ENCODE assay signal across 8 cellular contexts in the genomic region with DNA sequence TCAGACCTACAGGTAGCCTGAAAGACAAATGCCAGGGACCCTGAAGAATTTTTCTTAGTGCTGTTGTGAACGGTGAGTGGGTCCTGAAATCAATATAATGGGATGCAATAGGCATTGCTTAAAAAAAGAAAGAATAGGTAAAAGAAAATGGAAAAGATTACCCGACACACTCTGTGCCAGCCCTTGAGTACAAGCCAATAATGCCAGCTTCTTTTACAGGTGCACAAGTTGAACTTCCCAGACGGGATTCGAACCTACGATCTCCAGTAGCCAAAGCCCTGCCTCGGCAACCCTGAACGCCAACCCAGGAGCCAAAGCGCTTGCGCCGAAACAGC. TPM values are rescaled to one million over a fixed set of nuclear protein-coding genes. Genes with fewer than 3 reads are reported as not detected.
DNase-seq lines count a peak whose midpoint lies in the region; ATAC-seq and TF ChIP-seq lines count a peak whose summit lies in the region.

No MANE protein-coding gene starts in this region.

- POLR2A ChIA-PET in activated CD4-positive, alpha-beta T cell treated with anti-CD3 and anti-CD28 coated beads for 36 hours (lab: Charles Lee), result interaction anchor here (0.9 to 2.0 kb wide), 7 partner anchors 11 to 197 kb away, joined by 3 to 8 read pairs (median 3); partner anchors contain the start of genes HDAC6, SUV39H1, TBC1D25 and WAS
- POLR2A ChIA-PET in activated CD4-positive, alpha-beta memory T cell treated with anti-CD3 and anti-CD28 coated beads for 36 hours (lab: Charles Lee), result interaction anchor here (0.7 to 2.3 kb wide), 10 partner anchors 14 to 166 kb away, joined by 3 to 13 read pairs (median 4); partner anchors contain the start of genes HDAC6, PQBP1, TIMM17B and WAS

- peak overlapping the region; percentile 13 for H3K4me3 ChIP-seq in hepatocyte

- TF ChIP-seq CTCF in hepatocyte (IDR thresholded peaks at IDR 0.05; ENCODE audit: poor library complexity), result no peak

- H3K9me2 ChIP-seq in hepatocyte (replicated peaks; ENCODE audit: insufficient read depth), result no peaks in the 10 kb centered on the region

- H3K27me3 Mint-ChIP-seq in activated CD4-positive, alpha-beta T cell treated with anti-CD3 and anti-CD28 coated beads for 36 hours, result no peaks in the 10 kb centered on the region
- H3K27me3 Mint-ChIP-seq in activated CD4-positive, alpha-beta memory T cell treated with anti-CD3 and anti-CD28 coated beads for 36 hours, result no peaks in the 10 kb centered on the region
- H3K27me3 Mint-ChIP-seq in stimulated activated naive B cell treated with anti-CD40 and anti-IgM and Interleukin-4, amounts not matched to agents 10 μg/mL and 1 μg/mL and 100 μg/mL, for 72 hours, result no peaks in the 10 kb centered on the region

- peaks cover 20% of the 10 kb centered on the region for H3K4me1 Mint-ChIP-seq in activated CD4-positive, alpha-beta T cell treated with anti-CD3 and anti-CD28 coated beads for 36 hours
- H3K4me1 Mint-ChIP-seq in activated CD4-positive, alpha-beta memory T cell treated with anti-CD3 and anti-CD28 coated beads for 36 hours (ENCODE audit: low read depth), result peaks cover 19% of the 10 kb centered on the region
- peaks cover 7 to 14% of the 10 kb centered on the region in 2 donors for H3K4me1 Mint-ChIP-seq in stimulated activated naive B cell treated with anti-CD40 and anti-IgM and Interleukin-4, amounts not matched to agents 10 μg/mL and 1 μg/mL and 100 μg/mL, for 72 hours

- DNase-seq in activated CD4-positive, alpha-beta T cell treated with anti-CD3 and anti-CD28 coated beads for 36 hours, result no peak
- DNase-seq in activated CD4-positive, alpha-beta T cell treated with anti-CD3 and anti-CD28 coated beads for 1 hour, result no peak
- no peak for DNase-seq in activated CD4-positive, alpha-beta memory T cell treated with anti-CD3 and anti-CD28 coated beads for 36 hours
- DNase-seq in hepatocyte (ENCODE audit: low spot score) (no peak), RPMI8226 (no peak), mesenteric fat pad (ENCODE audit: low spot score) (no peak)
- no peak for DNase-seq in stimulated activated naive B cell treated with anti-CD40 and anti-IgM and Interleukin-4, amounts not matched to agents 10 μg/mL and 1 μg/mL and 100 μg/mL, for 72 hours

- peak overlapping the region; percentile 97 for H3K4me3 Mint-ChIP-seq in activated CD4-positive, alpha-beta T cell treated with anti-CD3 and anti-CD28 coated beads for 36 hours
- peak overlapping the region; percentile 95 for H3K4me3 Mint-ChIP-seq in activated CD4-positive, alpha-beta memory T cell treated with anti-CD3 and anti-CD28 coated beads for 36 hours
- H3K4me3 Mint-ChIP-seq in stimulated activated naive B cell treated with anti-CD40 and anti-IgM and Interleukin-4, amounts not matched to agents 10 μg/mL and 1 μg/mL and 100 μg/mL, for 72 hours, result peak overlapping the region; percentile 89 to 91

- H3K79me2 ChIP-seq in hepatocyte, result no peaks in the 10 kb centered on the region

- H3K27ac Mint-ChIP-seq in activated CD4-positive, alpha-beta T cell treated with anti-CD3 and anti-CD28 coated beads for 36 hours, result peak overlapping the region; percentile 98
- peak overlapping the region; percentile 97 for H3K27ac Mint-ChIP-seq in activated CD4-positive, alpha-beta memory T cell treated with anti-CD3 and anti-CD28 coated beads for 36 hours
- peak overlapping the region; percentile 94 for H3K27ac Mint-ChIP-seq in stimulated activated naive B cell treated with anti-CD40 and anti-IgM and Interleukin-4, amounts not matched to agents 10 μg/mL and 1 μg/mL and 100 μg/mL, for 72 hours

- peak overlapping the region; percentile 29 for H3K27ac ChIP-seq in hepatocyte

- intact Hi-C loops in activated CD4-positive, alpha-beta T cell treated with anti-CD3 and anti-CD28 coated beads for 36 hours (cut with DNase I, micrococcal nuclease), result loop anchor here (1.0 to 5.0 kb wide), 14 partner anchors 14 to 530 kb away; partner anchors contain the start of genes SUV39H1 (in 2 of the 2), GRIPAP1 (in 1 of the 2), PPP1R3F (in 1 of the 2) and PQBP1 (in 1 of the 2)
- intact Hi-C loops in activated CD4-positive, alpha-beta memory T cell treated with anti-CD3 and anti-CD28 coated beads for 36 hours (cut with micrococcal nuclease), result loop anchor here (1.0 to 5.0 kb wide), 6 partner anchors 14 to 140 kb away; partner anchors contain the start of genes HDAC6, SUV39H1 and WDR13

- H3K4me2 ChIP-seq in hepatocyte, result peak overlapping the region; percentile 71

- H3K36me3 Mint-ChIP-seq in activated CD4-positive, alpha-beta T cell treated with anti-CD3 and anti-CD28 coated beads for 36 hours (ENCODE audit: low read depth), result no peaks in the 10 kb centered on the region
- H3K36me3 Mint-ChIP-seq in activated CD4-positive, alpha-beta memory T cell treated with anti-CD3 and anti-CD28 coated beads for 36 hours, result no peaks in the 10 kb centered on the region
- H3K36me3 Mint-ChIP-seq in stimulated activated naive B cell treated with anti-CD40 and anti-IgM and Interleukin-4, amounts not matched to agents 10 μg/mL and 1 μg/mL and 100 μg/mL, for 72 hours, result no peaks in the 10 kb centered on the region

- H3K9me3 ChIP-seq in hepatocyte (ENCODE audit: low read depth), result no peaks in the 10 kb centered on the region

- H3K9me3 Mint-ChIP-seq in activated CD4-positive, alpha-beta T cell treated with anti-CD3 and anti-CD28 coated beads for 36 hours (ENCODE audit: low read depth), result no peaks in the 10 kb centered on the region
- no peaks in the 10 kb centered on the region for H3K9me3 Mint-ChIP-seq in activated CD4-positive, alpha-beta memory T cell treated with anti-CD3 and anti-CD28 coated beads for 36 hours
- no peaks in the 10 kb centered on the region for H3K9me3 Mint-ChIP-seq in stimulated activated naive B cell treated with anti-CD40 and anti-IgM and Interleukin-4, amounts not matched to agents 10 μg/mL and 1 μg/mL and 100 μg/mL, for 72 hours

- 50% methylated on average over 10 of the region's 10 CpGs for WGBS in hepatocyte (ENCODE audit: low lambda C conversion rate, missing lambda C conversion rate)

- no peaks in the 10 kb centered on the region for H3K36me3 ChIP-seq in hepatocyte (replicated peaks; ENCODE audit: insufficient read depth, low read depth)

- no peaks in the 10 kb centered on the region for H3K27me3 ChIP-seq in hepatocyte

- ATAC-seq in activated CD4-positive, alpha-beta T cell treated with anti-CD3 and anti-CD28 coated beads for 36 hours, result no peak
- no peak for ATAC-seq in stimulated activated naive B cell treated with anti-CD40 and anti-IgM and Interleukin-4, amounts not matched to agents 10 μg/mL and 1 μg/mL and 100 μg/mL, for 72 hours (replicated peaks)
- ATAC-seq in GM21723 (IDR thresholded peaks at IDR 0.05; ENCODE audit: unreplicated experiment), result no peak

- H2AFZ ChIP-seq in hepatocyte, result peak overlapping the region; percentile 28

- no peaks in the 10 kb centered on the region for H3K4me1 ChIP-seq in hepatocyte (ENCODE audit: insufficient read depth)

- no peaks in the 10 kb centered on the region for H4K20me1 ChIP-seq in hepatocyte (ENCODE audit: insufficient read depth, poor library complexity, severe bottlenecking)

- CTCF ChIA-PET in activated CD4-positive, alpha-beta T cell treated with anti-CD3 and anti-CD28 coated beads for 36 hours (lab: Charles Lee), result interaction anchor here (0.7 kb wide), 1 partner anchor 137 kb away, joined by 3 read pairs; no protein-coding TSS in a partner anchor
- CTCF ChIA-PET in activated CD4-positive, alpha-beta memory T cell treated with anti-CD3 and anti-CD28 coated beads for 36 hours (lab: Charles Lee), result interaction anchor here (1.0 to 1.6 kb wide), 2 partner anchors 16 to 23 kb away, joined by 4 to 5 read pairs; no protein-coding TSS in a partner anchor

RNA-seq across cellular contexts. Expression of gene GLOD5, which starts 24.7 kb away (rescaled TPM):
- not detected for total RNA-seq in activated CD4-positive, alpha-beta T cell treated with anti-CD3 and anti-CD28 coated beads for 36 hours
- not detected for total RNA-seq in activated CD4-positive, alpha-beta memory T cell treated with anti-CD3 and anti-CD28 coated beads for 36 hours
- total RNA-seq in hepatocyte, result 2.4 TPM in 1 of 2 replicates, not detected in the other
- not detected in 2 replicates for polyA plus RNA-seq in hepatocyte
- total RNA-seq in mesenteric fat pad, result not detected

RNA-seq across cellular contexts. Expression of gene SUV39H1, which starts 40.3 kb away (rescaled TPM):
- total RNA-seq in activated CD4-positive, alpha-beta T cell treated with anti-CD3 and anti-CD28 coated beads for 36 hours, result 10 to 100 TPM; 30.8 to 31.7 TPM
- 10 to 100 TPM; 32.3 to 35.6 TPM for total RNA-seq in activated CD4-positive, alpha-beta memory T cell treated with anti-CD3 and anti-CD28 coated beads for 36 hours
- 2.9 and 3.1 TPM in 2 replicates for total RNA-seq in hepatocyte
- polyA plus RNA-seq in hepatocyte, result 5.3 and 9.1 TPM in 2 replicates
- 5.1 TPM for total RNA-seq in mesenteric fat pad

RNA-seq across cellular contexts. Expression of gene GATA1, which starts 49.5 kb away (rescaled TPM):
- not detected for total RNA-seq in activated CD4-positive, alpha-beta T cell treated with anti-CD3 and anti-CD28 coated beads for 36 hours
- not detected for total RNA-seq in activated CD4-positive, alpha-beta memory T cell treated with anti-CD3 and anti-CD28 coated beads for 36 hours
- not detected in 2 replicates for total RNA-seq in hepatocyte
- polyA plus RNA-seq in hepatocyte, result 0.13 TPM in 1 of 2 replicates, not detected in the other
- total RNA-seq in mesenteric fat pad, result not detected

RNA-seq across cellular contexts. Expression of gene WAS, which starts 53.2 kb away (rescaled TPM):
- 100 to 1,000 TPM in 1 of 2 experiments, 10 to 100 TPM in 1; 85.9 to 102 TPM for total RNA-seq in activated CD4-positive, alpha-beta T cell treated with anti-CD3 and anti-CD28 coated beads for 36 hours
- 10 to 100 TPM; 95.2 to 99.6 TPM for total RNA-seq in activated CD4-positive, alpha-beta memory T cell treated with anti-CD3 and anti-CD28 coated beads for 36 hours
- total RNA-seq in hepatocyte (0.32 TPM in 1 of 2 replicates, not detected in the other), mesenteric fat pad (22.0 TPM)
- 0.73 and 2.4 TPM in 2 replicates for polyA plus RNA-seq in hepatocyte
